ENCODE assay signal across 2 cellular contexts in genomic region chr10:43482319-43483078, GRCh38.
TF ChIP-seq lines count a peak whose summit lies in the region.

No MANE protein-coding gene starts in this region.

TF ChIP-seq in liver, 16 proteins besides CTCF, POLR2A, EP300 and RAD21:
- no peak for TF ChIP-seq EGR1 (IDR thresholded peaks at IDR 0.05; ENCODE audit: low read depth in 2 of 2)
- TF ChIP-seq ATF3 (IDR thresholded peaks at IDR 0.05) = no peak
- no peak for TF ChIP-seq REST (IDR thresholded peaks at IDR 0.05)
- no peak for TF ChIP-seq HNF4A (conservative IDR thresholded peaks at IDR 0.05)
- TF ChIP-seq NR2F2 (IDR thresholded peaks at IDR 0.05) = no peak
- TF ChIP-seq TAF1 (conservative IDR thresholded peaks at IDR 0.05) = no peak
- TF ChIP-seq ZBTB33 (IDR thresholded peaks at IDR 0.05) = no peak
- no peak for TF ChIP-seq MAX (IDR thresholded peaks at IDR 0.05)
- no peak for TF ChIP-seq FOXA2 (IDR thresholded peaks at IDR 0.05)
- no peak for TF ChIP-seq FOXA1 (IDR thresholded peaks at IDR 0.05)
- no peak for TF ChIP-seq SP1 (IDR thresholded peaks at IDR 0.05)
- TF ChIP-seq RXRA (IDR thresholded peaks at IDR 0.05) = no peak
- no peak for TF ChIP-seq YY1 (IDR thresholded peaks at IDR 0.05)
- TF ChIP-seq JUND (IDR thresholded peaks at IDR 0.05) = no peak
- TF ChIP-seq HNF4G (IDR thresholded peaks at IDR 0.05) = no peak

TF ChIP-seq in H1, 55 proteins besides CTCF, POLR2A, EP300 and RAD21:
- TF ChIP-seq ZNF274 (IDR thresholded peaks at IDR 0.05; ENCODE audit: borderline replicate concordance, extremely low read depth, low read length) (peak; percentile 69; the same call in 1 of the 2 replicates), EZH2 (IDR thresholded peaks at IDR 0.05; ENCODE audit: low read depth, low read length, severe bottlenecking) (no peak)
